1 cellular context compared by ENCODE assay signal in the genomic region with DNA sequence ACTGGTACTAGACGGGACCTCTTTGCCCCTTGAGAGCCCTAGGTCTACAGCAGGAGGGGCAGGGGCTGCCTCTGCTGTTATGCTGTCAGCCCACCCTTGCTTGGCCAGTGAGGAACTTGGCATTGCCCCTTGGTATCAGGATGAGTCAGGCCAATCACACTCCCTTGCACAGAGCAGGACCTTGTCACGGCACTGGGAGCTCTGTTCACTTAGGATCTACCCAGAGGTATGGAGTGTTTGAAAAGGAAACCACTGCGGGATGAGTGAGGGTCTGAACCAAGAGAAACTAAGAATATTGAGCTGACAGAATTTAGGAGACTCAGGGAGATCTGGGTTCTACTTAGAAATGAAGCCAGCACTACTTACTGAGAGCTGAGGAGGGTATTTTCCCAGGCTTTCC.
TF ChIP-seq lines count a peak whose summit lies in the region.

No MANE protein-coding gene starts in this region.

TF ChIP-seq in H1, 55 proteins besides CTCF, POLR2A, EP300 and RAD21:
- TF ChIP-seq NANOG (IDR thresholded peaks at IDR 0.05; ENCODE audit: insufficient read depth, low read depth, low read length, poor library complexity, severe bottlenecking) (no peak), MAFK (IDR thresholded peaks at IDR 0.05; ENCODE audit: low read depth, low read length) (no peak), TAF1 (IDR thresholded peaks at IDR 0.05; ENCODE audit: low read depth, low read length) (no peak), CHD7 (IDR thresholded peaks at IDR 0.05; ENCODE audit: insufficient replicate concordance, low read length) (no peak), POU5F1 (IDR thresholded peaks at IDR 0.05; ENCODE audit: low read depth, low read length) (no peak), CTBP2 (IDR thresholded peaks at IDR 0.05; ENCODE audit: borderline replicate concordance, insufficient read depth, insufficient read length, low read length) (no peak), BRCA1 (IDR thresholded peaks at IDR 0.05; ENCODE audit: low read depth, low read length) (no peak), CHD2 (IDR thresholded peaks at IDR 0.05; ENCODE audit: low read length) (no peak), SRF (IDR thresholded peaks at IDR 0.05; ENCODE audit: low read depth, low read length) (no peak), JUN (IDR thresholded peaks at IDR 0.05; ENCODE audit: low read depth, low read length) (no peak), EGR1 (IDR thresholded peaks at IDR 0.05; ENCODE audit: borderline replicate concordance, low read depth, low read length) (no peak), ATF2 (IDR thresholded peaks at IDR 0.05; ENCODE audit: low read length) (no peak), SAP30 (IDR thresholded peaks at IDR 0.05; ENCODE audit: insufficient read depth, insufficient replicate concordance, low read length) (no peak), TBP (IDR thresholded peaks at IDR 0.05; ENCODE audit: low read depth, low read length) (no peak), KDM1A (IDR thresholded peaks at IDR 0.05; ENCODE audit: borderline replicate concordance, low read length) (no peak), TAF7 (optimal IDR thresholded peaks at IDR 0.05; ENCODE audit: borderline replicate concordance, low read depth, low read length) (no peak), GTF2F1 (IDR thresholded peaks at IDR 0.05; ENCODE audit: borderline replicate concordance, low read depth, low read length) (no peak), USF2 (IDR thresholded peaks at IDR 0.05; ENCODE audit: low read length) (no peak), FOSL1 (IDR thresholded peaks at IDR 0.05; ENCODE audit: insufficient read depth, low read depth, low read length) (no peak), CEBPB (IDR thresholded peaks at IDR 0.05; ENCODE audit: low read depth, low read length) (no peak)
TF ChIP-seq in H1: peak in this region for 0.
